8 cellular contexts compared by ENCODE assay signal in genomic region chr12:12376636-12377448, GRCh38. TPM values are rescaled to one million over a fixed set of nuclear protein-coding genes. Genes with fewer than 3 reads are reported as not detected.
DNase-seq lines count a peak whose midpoint lies in the region; ATAC-seq and TF ChIP-seq lines count a peak whose summit lies in the region.

No MANE protein-coding gene starts in this region.

- H3K4me1 Mint-ChIP-seq in activated CD4-positive, alpha-beta T cell treated with anti-CD3 and anti-CD28 coated beads, Interleukin-2, amount 10 ng/mL, durations not matched to agents 7 days and 5 days: peaks cover 55% of the 10 kb centered on the region
- peaks cover 9% of the 10 kb centered on the region for H3K4me1 Mint-ChIP-seq in osteocyte (ENCODE audit: unreplicated experiment)

- H3K27ac Mint-ChIP-seq in activated CD4-positive, alpha-beta T cell treated with anti-CD3 and anti-CD28 coated beads, Interleukin-2, amount 10 ng/mL, durations not matched to agents 7 days and 5 days: peak overlapping the region; percentile 71
- no peak overlapping the region for H3K27ac Mint-ChIP-seq in osteocyte (ENCODE audit: unreplicated experiment)

- peak; percentile 60 for DNase-seq in activated CD4-positive, alpha-beta T cell treated with anti-CD3 and anti-CD28 coated beads, Interleukin-2, amount 10 ng/mL, durations not matched to agents 7 days and 5 days
- DNase-seq in activated CD4-positive, alpha-beta T cell treated with anti-CD3 and anti-CD28 coated beads, Interleukin-2, amount 50 U/mL, for 48 hours: no peak
- peak; percentile 15 for DNase-seq in NCI-H2196 treated with DMSO at 0.1 percent for 48 hours (lab: John Stamatoyannopoulos, UW; ENCODE audit: unreplicated experiment)
- peak; percentile 45 to 80 for DNase-seq in foreskin fibroblast
- no peak for DNase-seq in osteocyte (ENCODE audit: extremely low spot score, unreplicated experiment)

- H3K36me3 Mint-ChIP-seq in activated CD4-positive, alpha-beta T cell treated with anti-CD3 and anti-CD28 coated beads, Interleukin-2, amount 10 ng/mL, durations not matched to agents 7 days and 5 days (ENCODE audit: low read depth): peaks cover 41% of the 10 kb centered on the region
- H3K36me3 Mint-ChIP-seq in osteocyte (ENCODE audit: unreplicated experiment): peaks cover 12% of the 10 kb centered on the region

- CTCF ChIA-PET in activated CD4-positive, alpha-beta T cell treated with anti-CD3 and anti-CD28 coated beads, Interleukin-2, amount 10 ng/mL, durations not matched to agents 7 days and 5 days (lab: Charles Lee): interaction anchor here (0.5 to 3.7 kb wide), 44 partner anchors 8 to 411 kb away, joined by 3 to 28 read pairs (median 4); partner anchors contain the start of genes BORCS5, DUSP16 and MANSC1

- no peak overlapping the region for H3K4me3 ChIP-seq in foreskin fibroblast (ENCODE audit: low read depth in 1 of 2, low read length in 2 of 2)

- no peaks in the 10 kb centered on the region for H3K27me3 Mint-ChIP-seq in activated CD4-positive, alpha-beta T cell treated with anti-CD3 and anti-CD28 coated beads, Interleukin-2, amount 10 ng/mL, durations not matched to agents 7 days and 5 days
- no peaks in the 10 kb centered on the region for H3K27me3 Mint-ChIP-seq in osteocyte (ENCODE audit: unreplicated experiment)

- H3K27ac ChIP-seq in VCaP: peak overlapping the region; percentile 24; the same call in 1 of the 2 replicates

- POLR2A ChIA-PET in activated CD4-positive, alpha-beta T cell treated with anti-CD3 and anti-CD28 coated beads, Interleukin-2, amount 10 ng/mL, durations not matched to agents 7 days and 5 days (lab: Charles Lee): interaction anchor here (0.6 to 1.0 kb wide), 3 partner anchors 80 to 127 kb away, joined by 3 to 9 read pairs (median 9); no protein-coding TSS in a partner anchor

- peak; percentile 85 for TF ChIP-seq CTCF in VCaP (conservative IDR thresholded peaks at IDR 0.05)
- TF ChIP-seq CTCF in foreskin fibroblast (IDR thresholded peaks at IDR 0.05; ENCODE audit: low read depth, low read length): peak; percentile 38
- TF ChIP-seq CTCF in osteocyte (IDR thresholded peaks at IDR 0.05): peak; percentile 80

- H3K4me3 Mint-ChIP-seq in activated CD4-positive, alpha-beta T cell treated with anti-CD3 and anti-CD28 coated beads, Interleukin-2, amount 10 ng/mL, durations not matched to agents 7 days and 5 days: no peak overlapping the region
- H3K4me3 Mint-ChIP-seq in osteocyte (ENCODE audit: unreplicated experiment): no peak overlapping the region

- peaks cover 6% of the 10 kb centered on the region for H3K9me3 Mint-ChIP-seq in activated CD4-positive, alpha-beta T cell treated with anti-CD3 and anti-CD28 coated beads, Interleukin-2, amount 10 ng/mL, durations not matched to agents 7 days and 5 days
- H3K9me3 Mint-ChIP-seq in osteocyte (ENCODE audit: unreplicated experiment): peaks cover under 1% of the 10 kb centered on the region

- ATAC-seq in HG03135 (IDR thresholded peaks at IDR 0.05; ENCODE audit: unreplicated experiment) (peak; percentile 61), HG02840 (IDR thresholded peaks at IDR 0.05; ENCODE audit: low FRiP score, unreplicated experiment) (no peak)

RNA-seq across cellular contexts. Expression of gene BORCS5, which starts 20.0 kb away (rescaled TPM):
- 10 to 100 TPM; 25.7 to 28.4 TPM for total RNA-seq in activated CD4-positive, alpha-beta T cell treated with anti-CD3 and anti-CD28 coated beads, Interleukin-2, amount 10 ng/mL, durations not matched to agents 7 days and 5 days
- 16.7 and 17.1 TPM in 2 replicates for total RNA-seq in osteocyte

RNA-seq across cellular contexts. Expression of gene MANSC1, which starts 26.8 kb away (rescaled TPM):
- under 1 TPM; 0.25 to 0.27 TPM for total RNA-seq in activated CD4-positive, alpha-beta T cell treated with anti-CD3 and anti-CD28 coated beads, Interleukin-2, amount 10 ng/mL, durations not matched to agents 7 days and 5 days
- total RNA-seq in osteocyte: 8.8 and 9.1 TPM in 2 replicates

Comparison
In these comparisons a context has a peak if more than half of its experiments do, and no peak if none do; other contexts are left out.
1. DNase-seq: peak in activated CD4-positive, alpha-beta T cell treated with anti-CD3 and anti-CD28 coated beads, Interleukin-2, amount 10 ng/mL, durations not matched to agents 7 days and 5 days (single experiment), NCI-H2196 treated with DMSO at 0.1 percent for 48 hours (single experiment) and foreskin fibroblast (2 of 2); none in activated CD4-positive, alpha-beta T cell treated with anti-CD3 and anti-CD28 coated beads, Interleukin-2, amount 50 U/mL, for 48 hours (0 of 2) and osteocyte (single experiment).
2. Peak in every context shown above with its lines, with median percentiles within 50 percentile points of each other: CTCF ChIP-seq.